Comparison of ENCODE assay signal across 25 cellular contexts in genomic region chr16:2724088-2724676, GRCh38.
"Had no signal": no experiment of that assay in that cellular context is flagged by ENCODE, and none has a peak within 500 bp of the region (broad histone marks: within the 10 kb centered on the region; RNA-seq: fewer than 3 reads in every experiment).

No MANE protein-coding gene starts in this region.

- H3K36me3 ChIP-seq: left ventricle myocardium inferior, neural progenitor cell, ovary, prostate gland, sigmoid colon, spleen, tibial nerve, upper lobe of left lung, vagina had no signal

- H3K79me2 ChIP-seq: hepatocyte had no signal

- H2AFZ ChIP-seq: hepatocyte, neural progenitor cell had no signal

- H3K4me1 ChIP-seq: neural progenitor cell, prostate gland had no signal

- H3K9ac ChIP-seq: neural progenitor cell had no signal

- ATAC-seq: natural killer cell; right cardiac atrium; stimulated activated memory B cell treated with anti-CD40 and anti-IgM and Interleukin-4, amounts not matched to agents 10 μg/mL and 1 μg/mL and 100 μg/mL, for 72 hours; stimulated activated naive CD8-positive, alpha-beta T cell treated with anti-CD3 and anti-CD28 coated beads, Interleukin-15, amount 100 ng/mL, for 72 hours had no signal

- H3K9me3 ChIP-seq: left ventricle myocardium inferior, ovary, prostate gland, sigmoid colon, spleen, tibial nerve, upper lobe of left lung, vagina had no signal

- DNase-seq: islet precursor cell; left ventricle myocardium inferior; mesendoderm; naive B cell; natural killer cell; nephron progenitor cell; ovary; retina; right cardiac atrium; sigmoid colon; small intestine; stimulated activated CD4-positive, alpha-beta T cell treated with anti-CD3 and anti-CD28 coated beads, Interleukin-4, amount 100 ng/mL, for 4 hours; stimulated activated CD8-positive, alpha-beta memory T cell treated with anti-CD3 and anti-CD28 coated beads, Interleukin-4, amount 100 ng/mL, for 48 hours; stimulated activated naive CD4-positive, alpha-beta T cell treated with Interleukin-2 at 50 U/mL for 16 hours; stimulated activated naive CD8-positive, alpha-beta T cell treated with anti-CD3 and anti-CD28 coated beads, Interleukin-15, amount 100 ng/mL, for 72 hours; substantia nigra had no signal

- H3K27ac ChIP-seq: hepatocyte, left ventricle myocardium inferior, neural progenitor cell, ovary, prostate gland, sigmoid colon, spleen, tibial nerve, upper lobe of left lung, vagina had no signal

- H3K4me2 ChIP-seq: hepatocyte, neural progenitor cell had no signal

- H3K27me3 ChIP-seq: hepatocyte, neural progenitor cell, ovary, upper lobe of left lung, vagina had no signal

- H3K4me3 ChIP-seq: hepatocyte, left ventricle myocardium inferior, lung, neural progenitor cell, ovary, prostate gland, sigmoid colon, spleen, tibial nerve, upper lobe of left lung, vagina had no signal
